16 cellular contexts compared by ENCODE assay signal in the genomic region with DNA sequence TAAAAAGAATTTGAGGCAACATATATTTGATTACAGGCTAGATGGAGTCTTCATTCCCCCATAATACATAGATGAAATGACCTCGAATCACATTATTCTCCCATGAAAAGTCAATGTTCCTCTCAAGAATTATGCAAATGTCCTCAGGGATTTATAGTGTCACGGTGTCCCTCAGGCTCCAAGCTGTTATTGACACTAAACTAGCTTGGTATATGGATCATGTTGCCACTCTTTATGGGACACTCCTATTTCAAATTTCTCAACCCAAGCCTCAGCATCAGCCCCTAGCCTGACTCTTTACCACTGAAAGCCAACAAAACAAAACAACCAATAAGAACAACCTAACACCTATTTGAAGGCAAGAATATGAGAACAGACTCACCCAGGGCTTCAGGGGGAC.
"Had no signal": no experiment of that assay in that cellular context is flagged by ENCODE, and none has a peak within 500 bp of the region (broad histone marks: within the 10 kb centered on the region; RNA-seq: fewer than 3 reads in every experiment).

No MANE protein-coding gene starts in this region.

- DNase-seq: activated CD4-positive, alpha-beta T cell treated with anti-CD3 and anti-CD28 coated beads for 48 hours; activated CD8-positive, alpha-beta memory T cell treated with anti-CD3 and anti-CD28 coated beads for 24 hours; activated effector memory CD4-positive, alpha-beta T cell treated with anti-CD3 and anti-CD28 coated beads, Interleukin-2, amount 50 U/mL, for 16 hours; activated naive CD4-positive, alpha-beta T cell treated with anti-CD3 and anti-CD28 coated beads, Interleukin-2, amount 50 U/mL, for 16 hours; adrenal gland; cerebellar nuclear complex; cortex of kidney; gastrocnemius medialis; heart left ventricle; kidney; pancreas; stimulated activated CD4-positive, alpha-beta T cell treated with anti-CD3 and anti-CD28 coated beads, Interleukin-4, amount 100 ng/mL, for 1 hour; upper lobe of right lung had no signal

- H3K27ac Mint-ChIP-seq: natural killer cell treated with Interleukin-12 subunit alpha and Interleukin-12 subunit beta and Interleukin-15 and Interleukin-18, amount 100 ng/mL, for 72 hours had no signal

- H3K36me3 Mint-ChIP-seq: natural killer cell treated with Interleukin-12 subunit alpha and Interleukin-12 subunit beta and Interleukin-15 and Interleukin-18, amount 100 ng/mL, for 72 hours had no signal

- H3K4me3 Mint-ChIP-seq: natural killer cell treated with Interleukin-12 subunit alpha and Interleukin-12 subunit beta and Interleukin-15 and Interleukin-18, amount 100 ng/mL, for 72 hours had no signal

- ATAC-seq: heart left ventricle; left lobe of liver; natural killer cell treated with Interleukin-12 subunit alpha and Interleukin-12 subunit beta and Interleukin-15 and Interleukin-18, amount 100 ng/mL, for 72 hours; pancreas; sciatic nerve; upper lobe of right lung had no signal
